In the genomic region with DNA sequence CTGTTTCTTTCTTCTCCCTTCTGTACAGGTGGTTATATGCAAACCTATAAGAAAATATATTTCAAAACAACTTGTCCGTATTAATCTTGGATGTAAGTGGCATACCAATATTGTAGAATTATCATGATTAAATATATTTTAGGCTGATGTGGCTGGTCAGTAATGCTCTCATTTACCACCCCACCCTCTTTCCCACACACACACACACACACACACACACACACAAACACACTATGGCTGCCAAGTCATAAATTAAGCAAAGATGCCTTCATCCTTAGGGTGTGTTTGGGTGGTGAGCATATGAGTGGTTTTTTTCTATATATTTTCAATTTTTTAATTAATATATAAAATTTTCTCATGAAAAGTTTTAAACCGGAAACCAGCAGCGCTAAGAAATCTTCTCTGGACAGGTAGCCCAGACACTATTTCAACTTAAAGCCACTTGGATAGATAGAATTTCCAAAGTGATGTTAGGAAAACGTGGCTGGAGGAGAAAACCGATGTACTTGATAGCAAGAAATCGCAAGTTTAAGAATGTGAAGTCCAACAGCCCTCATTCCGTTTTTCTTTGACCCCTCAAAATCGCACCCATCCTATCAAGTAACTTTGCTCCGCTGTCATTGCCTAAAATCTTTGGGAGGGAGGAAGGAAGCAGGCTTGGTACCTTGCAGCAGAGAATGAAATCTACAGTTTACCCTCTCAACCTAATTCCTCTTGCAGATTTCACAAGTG, we compare ENCODE assay signal across 7 cellular contexts.
DNase-seq lines count a peak whose midpoint lies in the region; ATAC-seq lines count a peak whose summit lies in the region.

No MANE protein-coding gene starts in this region.

- peak overlapping the region; percentile 74 for H3K4me3 ChIP-seq in iPS-18c (ENCODE audit: insufficient read depth, low read depth, low read length)

- H3K27ac Mint-ChIP-seq in activated CD8-positive, alpha-beta T cell treated with anti-CD3 and anti-CD28 coated beads, Interleukin-2, amount 10 ng/mL, durations not matched to agents 7 days and 5 days: peak overlapping the region; percentile 95
- peak overlapping the region; percentile 97 to 98 for H3K27ac Mint-ChIP-seq in stimulated activated naive CD8-positive, alpha-beta T cell treated with anti-CD3 and anti-CD28 coated beads, Interleukin-15, amount 100 ng/mL, for 72 hours

- H3K9me3 Mint-ChIP-seq in activated CD8-positive, alpha-beta T cell treated with anti-CD3 and anti-CD28 coated beads, Interleukin-2, amount 10 ng/mL, durations not matched to agents 7 days and 5 days (ENCODE audit: insufficient read depth): peaks cover 6% of the 10 kb centered on the region
- H3K9me3 Mint-ChIP-seq in stimulated activated naive CD8-positive, alpha-beta T cell treated with anti-CD3 and anti-CD28 coated beads, Interleukin-15, amount 100 ng/mL, for 72 hours: peaks cover 9 to 10% of the 10 kb centered on the region in 2 donors

- CTCF ChIA-PET in activated CD8-positive, alpha-beta T cell treated with anti-CD3 and anti-CD28 coated beads, Interleukin-2, amount 10 ng/mL, durations not matched to agents 7 days and 5 days (lab: Charles Lee): interaction anchor here (1.0 to 1.6 kb wide), 2 partner anchors 41 to 67 kb away, joined by 3 to 5 read pairs; no protein-coding TSS in a partner anchor

- POLR2A ChIA-PET in activated CD8-positive, alpha-beta T cell treated with anti-CD3 and anti-CD28 coated beads, Interleukin-2, amount 10 ng/mL, durations not matched to agents 7 days and 5 days (lab: Charles Lee): interaction anchor here (2.0 to 3.3 kb wide), 2 partner anchors 33 to 235 kb away, joined by 5 to 12 read pairs; partner anchors contain the start of genes CDNF, HSPA14 and MSANTD7

- H3K9me3 ChIP-seq in iPS-18c (ENCODE audit: control insufficient read depth, insufficient read depth, low read length): no peaks in the 10 kb centered on the region

- H3K4me1 Mint-ChIP-seq in activated CD8-positive, alpha-beta T cell treated with anti-CD3 and anti-CD28 coated beads, Interleukin-2, amount 10 ng/mL, durations not matched to agents 7 days and 5 days (ENCODE audit: low read depth): peaks cover 63% of the 10 kb centered on the region
- peaks cover 71% of the 10 kb centered on the region for H3K4me1 Mint-ChIP-seq in stimulated activated naive CD8-positive, alpha-beta T cell treated with anti-CD3 and anti-CD28 coated beads, Interleukin-15, amount 100 ng/mL, for 72 hours

- peaks cover 49% of the 10 kb centered on the region for H3K36me3 Mint-ChIP-seq in activated CD8-positive, alpha-beta T cell treated with anti-CD3 and anti-CD28 coated beads, Interleukin-2, amount 10 ng/mL, durations not matched to agents 7 days and 5 days (ENCODE audit: low read depth)

- H3K27me3 Mint-ChIP-seq in activated CD8-positive, alpha-beta T cell treated with anti-CD3 and anti-CD28 coated beads, Interleukin-2, amount 10 ng/mL, durations not matched to agents 7 days and 5 days (ENCODE audit: low read depth): no peaks in the 10 kb centered on the region
- H3K27me3 Mint-ChIP-seq in stimulated activated naive CD8-positive, alpha-beta T cell treated with anti-CD3 and anti-CD28 coated beads, Interleukin-15, amount 100 ng/mL, for 72 hours: no peaks in the 10 kb centered on the region

- DNase-seq in HT-29 (ENCODE audit: low spot score): peak; percentile 27
- no peak for DNase-seq in activated CD8-positive, alpha-beta T cell treated with anti-CD3 and anti-CD28 coated beads, Interleukin-2, amount 10 ng/mL, durations not matched to agents 7 days and 5 days
- no peak for DNase-seq in stimulated activated naive CD8-positive, alpha-beta T cell treated with anti-CD3 and anti-CD28 coated beads, Interleukin-15, amount 100 ng/mL, for 72 hours
- DNase-seq in NCI-H187 (lab: John Stamatoyannopoulos, UW): no peak
- no peak for DNase-seq in NOMO-1 treated with dmso at 0.1 percent for 144 hours (lab: John Stamatoyannopoulos, UW; ENCODE audit: unreplicated experiment)
- no peak for DNase-seq in stimulated activated CD4-positive, alpha-beta T cell treated with anti-CD3 and anti-CD28 coated beads, Interleukin-2, amount 100 ng/mL, for 48 hours

- H3K4me3 Mint-ChIP-seq in activated CD8-positive, alpha-beta T cell treated with anti-CD3 and anti-CD28 coated beads, Interleukin-2, amount 10 ng/mL, durations not matched to agents 7 days and 5 days: peak overlapping the region; percentile 99
- peak overlapping the region; percentile 91 to 93 for H3K4me3 Mint-ChIP-seq in stimulated activated naive CD8-positive, alpha-beta T cell treated with anti-CD3 and anti-CD28 coated beads, Interleukin-15, amount 100 ng/mL, for 72 hours

- ATAC-seq in activated CD8-positive, alpha-beta T cell treated with anti-CD3 and anti-CD28 coated beads, Interleukin-2, amount 10 ng/mL, durations not matched to agents 7 days and 5 days: no peak
- no peak for ATAC-seq in stimulated activated naive CD8-positive, alpha-beta T cell treated with anti-CD3 and anti-CD28 coated beads, Interleukin-15, amount 100 ng/mL, for 72 hours
